In the genomic region with DNA sequence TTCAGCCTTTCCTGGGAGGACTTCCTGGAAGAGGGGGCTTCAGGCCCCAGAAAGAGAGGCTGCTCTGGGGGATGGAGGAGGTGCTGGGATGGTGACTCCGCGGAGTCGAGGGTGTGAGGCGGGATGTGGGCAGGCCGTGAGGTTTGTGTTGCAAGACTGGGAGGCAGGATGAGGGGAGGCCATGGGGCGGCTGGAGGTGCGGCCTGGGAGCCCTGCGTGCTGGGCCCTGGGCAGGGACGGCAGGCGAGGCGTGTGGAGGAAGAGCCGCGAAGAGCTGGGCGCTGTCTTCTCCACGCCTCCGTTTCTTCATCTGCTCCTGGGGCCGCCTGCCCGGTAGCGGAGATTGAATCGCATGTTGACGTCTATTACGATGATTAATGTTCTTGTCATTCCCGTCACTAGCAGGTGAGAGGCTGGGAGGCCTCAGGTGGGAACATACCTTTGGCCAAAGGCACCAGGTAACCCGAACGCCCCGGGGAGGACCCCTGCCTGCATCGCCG, we compare ENCODE assay signal across 9 cellular contexts. TPM values are rescaled to one million over a fixed set of nuclear protein-coding genes. Genes with fewer than 3 reads are reported as not detected.
DNase-seq lines count a peak whose midpoint lies in the region; ATAC-seq and TF ChIP-seq lines count a peak whose summit lies in the region.
"Had no signal": no experiment of that assay in that cellular context is flagged by ENCODE, and none has a peak within 500 bp of the region (broad histone marks: within the 10 kb centered on the region; RNA-seq: fewer than 3 reads in every experiment).

No MANE protein-coding gene starts in this region.

- H2AK5ac ChIP-seq in IMR-90 (ENCODE audit: low read depth, low read length) = peak overlapping the region; percentile 78; the same call in 1 of the 2 replicates

- no peak overlapping the region; the same call in 1 of the 2 replicates for H3K56ac ChIP-seq in IMR-90 (ENCODE audit: extremely low read depth, insufficient read depth, low read length)

- no peak overlapping the region for H4K5ac ChIP-seq in IMR-90 (ENCODE audit: low read depth, low read length)

- H2BK15ac ChIP-seq in IMR-90 (ENCODE audit: low read depth, low read length) = no peak overlapping the region

- H3K9me3 ChIP-seq in DOHH2 (ENCODE audit: control insufficient read depth, insufficient read depth, low read length) (no peaks in the 10 kb centered on the region), IMR-90 (ENCODE audit: control insufficient read depth, insufficient read depth, low read length) (peaks cover 3% of the 10 kb centered on the region), liver (ENCODE audit: control insufficient read depth in 4 of 4, low read length in 3 of 4) (no peaks in the 10 kb centered on the region)
- H3K9me3 ChIP-seq: SJSA1 had no signal

- no peak for TF ChIP-seq RAD21 in IMR-90 (IDR thresholded peaks at IDR 0.05; ENCODE audit: low read length)
- TF ChIP-seq RAD21 in liver (IDR thresholded peaks at IDR 0.05) = no peak

- H3K9me2 ChIP-seq in DOHH2 (replicated peaks; ENCODE audit: control insufficient read depth, low read length) = no peaks in the 10 kb centered on the region

- H3K79me1 ChIP-seq in IMR-90 (ENCODE audit: low read depth in 1 of 2, low read length in 2 of 2) = peaks cover 0 to 4% of the 10 kb centered on the region in 2 experiments; a peak in 1 of 4 replicates

- H3K4me2 ChIP-seq in DOHH2 (ENCODE audit: low read length) (peak overlapping the region; percentile 91), IMR-90 (ENCODE audit: low read depth, low read length) (peak overlapping the region; percentile 99)

- H4K20me1 ChIP-seq in DOHH2 (ENCODE audit: control insufficient read depth, insufficient read depth, low read depth, low read length) (0 out of 2 replicates have a peak, but pooled peaks cover 5% of the 10 kb centered on the region), IMR-90 (ENCODE audit: insufficient read depth, low read length) (peaks cover 20% of the 10 kb centered on the region)

- POLR2A ChIA-PET in IMR-90 (lab: Charles Lee; ENCODE audit: unreplicated experiment) = no interaction called here

- H3F3A ChIP-seq in DOHH2 (ENCODE audit: control insufficient read depth, insufficient read depth) = peaks cover 9% of the 10 kb centered on the region

- TF ChIP-seq CTCF in DOHH2 (IDR thresholded peaks at IDR 0.05; ENCODE audit: low read depth, low read length, poor library complexity, severe bottlenecking) = no peak
- TF ChIP-seq CTCF in IMR-90 (conservative IDR thresholded peaks at IDR 0.05; ENCODE audit: low read depth, low read length) = no peak
- TF ChIP-seq CTCF in VCaP (conservative IDR thresholded peaks at IDR 0.05) = no peak
- no peak for TF ChIP-seq CTCF in liver (IDR thresholded peaks at IDR 0.05; ENCODE audit: low read depth, low read length, missing input control)

- WGBS in IMR-90 (ENCODE audit: extremely low coverage in 2 of 2, insufficient read length in 1 of 2), 2 experiments = 4% methylated on average over 23 of the region's 28 CpGs; no CpG with 5 or more reads in 1 of the 2 experiments
- 3% methylated on average over 28 of the region's 28 CpGs for WGBS in liver

- dilution Hi-C loops in IMR-90 (cut with HindIII; ENCODE audit: low sequenced_read_pairs, unreplicated experiment) = no loop called here

- H2AK9ac ChIP-seq in IMR-90 (replicated peaks; ENCODE audit: low read depth, low read length, poor library complexity) = peak overlapping the region; percentile 91

- H3K14ac ChIP-seq in IMR-90 (replicated peaks; ENCODE audit: low read depth, low read length) = 0 out of 2 replicates have a peak overlapping the region, but pooled peaks have one; percentile 60

- H3K23ac ChIP-seq in IMR-90 (ENCODE audit: low read depth, low read length) = no peak overlapping the region

- no peak overlapping the region for H3K18ac ChIP-seq in IMR-90 (ENCODE audit: low read depth, low read length)

- H3K27ac ChIP-seq in DOHH2 (ENCODE audit: low read depth, low read length) (no peak overlapping the region), IMR-90 (ENCODE audit: insufficient read depth, low read length) (no peak overlapping the region), VCaP (peak overlapping the region; percentile 82), liver (ENCODE audit: low read depth in 1 of 2, low read length in 2 of 2) (peak overlapping the region in 1 of 2 donors; percentile 50)
- H3K27ac ChIP-seq: SJSA1 had no signal

- no peak for TF ChIP-seq POLR2A in IMR-90 (IDR thresholded peaks at IDR 0.05; ENCODE audit: low read depth, low read length)
- no peak for TF ChIP-seq POLR2A in GM18505 (IDR thresholded peaks at IDR 0.05; ENCODE audit: borderline replicate concordance, extremely low read depth, insufficient read depth, insufficient read length)

- no peak overlapping the region for H2BK20ac ChIP-seq in IMR-90 (ENCODE audit: low read depth, low read length)

- BruUV-seq in IMR-90 (replicated peaks; lab: Mats Ljungman, UMichigan) = no TSS peak

- H3K36me3 ChIP-seq in DOHH2 (ENCODE audit: control insufficient read depth, low read length) (no peaks in the 10 kb centered on the region), IMR-90 (ENCODE audit: control insufficient read depth, insufficient read depth, low read length) (peaks cover 5% of the 10 kb centered on the region; the same call in 1 of the 2 replicates), liver (ENCODE audit: control insufficient read depth in 4 of 4, insufficient read depth in 3 of 4, low read depth in 1 of 4, low read length in 3 of 4) (peaks cover 0 to 5% (median 0%) of the 10 kb centered on the region in 4 donors)
- H3K36me3 ChIP-seq: SJSA1 had no signal

- no peak overlapping the region for H2BK120ac ChIP-seq in IMR-90 (ENCODE audit: low read depth, low read length)

- peaks cover 4% of the 10 kb centered on the region; the same call in 1 of the 2 replicates for H3K9me1 ChIP-seq in IMR-90 (ENCODE audit: insufficient read depth, low read length)

- H3K4ac ChIP-seq in IMR-90 (ENCODE audit: low read depth, low read length) = no peak overlapping the region

- H3K4me3 ChIP-seq in DOHH2 (ENCODE audit: low read length) (peak overlapping the region; percentile 74), IMR-90 (ENCODE audit: insufficient read depth, low read depth, low read length) (peak overlapping the region; percentile 42), liver (ENCODE audit: low read depth in 1 of 3, low read length in 3 of 3) (peak overlapping the region in 2 of 3 donors; percentile 75 to 94)

- H4K8ac ChIP-seq in IMR-90 (ENCODE audit: low read depth in 2 of 2, low read length in 2 of 2) = no peak overlapping the region

- peak overlapping the region; percentile 92 for H2AFZ ChIP-seq in IMR-90 (replicated peaks; ENCODE audit: low read length, poor library complexity)

- H4K91ac ChIP-seq in IMR-90 (ENCODE audit: insufficient read depth, low read depth, low read length) = no peak overlapping the region

- H3K9ac ChIP-seq in IMR-90 (ENCODE audit: low read depth, low read length) = no peak overlapping the region
- H3K9ac ChIP-seq in liver (ENCODE audit: low read depth in 1 of 2, low read length in 2 of 2) = no peak overlapping the region

- no peaks in the 10 kb centered on the region for H3K79me2 ChIP-seq in DOHH2 (ENCODE audit: control insufficient read depth, low read length)

- ATAC-seq in IMR-90 (ENCODE audit: low read depth) = peak; percentile 16
- ATAC-seq in HG02642 (IDR thresholded peaks at IDR 0.05; ENCODE audit: poor library complexity, unreplicated experiment) = no peak
- ATAC-seq in GM18505 (IDR thresholded peaks at IDR 0.05; ENCODE audit: unreplicated experiment) = no peak

- H3K4me1 ChIP-seq in DOHH2 (ENCODE audit: control insufficient read depth, low read length) = peaks cover 26% of the 10 kb centered on the region
- peaks cover 13% of the 10 kb centered on the region for H3K4me1 ChIP-seq in IMR-90 (ENCODE audit: control insufficient read depth, insufficient read depth, low read length)
- peaks cover 22 to 35% (median 31%) of the 10 kb centered on the region in 4 donors for H3K4me1 ChIP-seq in liver (ENCODE audit: control insufficient read depth in 4 of 4, insufficient read depth in 4 of 4, low read length in 3 of 4)

- intact Hi-C loops in IMR-90 (cut with micrococcal nuclease) = loop anchor here (5.0 kb wide), 2 partner anchors 122 to 337 kb away; a partner anchor contains a TSS

- DNase-seq in IMR-90 = peak; percentile 68
- DNase-seq in brain pericyte (ENCODE audit: low read depth, low spot score) = peak; percentile 38
- peak in 2 of 3 donors; percentile 27 to 35 for DNase-seq in stimulated activated CD4-positive, alpha-beta T cell treated with anti-CD3 and anti-CD28 coated beads, TNF-alpha, amount 100 ng/mL, for 1 hour (ENCODE audit: low read depth in 3 of 3, low spot score in 1 of 3)

- in situ Hi-C loops in IMR-90 (cut with MboI; ENCODE audit: low sequenced_read_pairs) = no loop called here

- peaks cover 49% of the 10 kb centered on the region for H3K27me3 ChIP-seq in DOHH2 (ENCODE audit: control insufficient read depth, low read length)
- H3K27me3 ChIP-seq in IMR-90 (ENCODE audit: control insufficient read depth, insufficient read depth, low read length) = peaks cover 22% of the 10 kb centered on the region
- H3K27me3 ChIP-seq in liver (ENCODE audit: control insufficient read depth in 4 of 4, insufficient read depth in 4 of 4, low read length in 3 of 4) = no peaks in the 10 kb centered on the region

- CTCF ChIA-PET in IMR-90 (lab: Yijun Ruan, JAX) = no interaction called here

- H2BK5ac ChIP-seq in IMR-90 (ENCODE audit: low read depth, low read length, poor library complexity, severe bottlenecking) = no peak overlapping the region

RNA-seq across cellular contexts. Expression of a gene that starts 0.9 kb away (rescaled TPM):
- total RNA-seq in IMR-90 (2012; rRNA removed) = 43.3 and 49.3 TPM in 2 replicates
- polyA plus RNA-seq in IMR-90 (2012; rRNA removed) = 78.8 and 87.3 TPM in 2 replicates
- 35.7 and 111 TPM in 2 replicates for polyA plus RNA-seq in IMR-90 (2012; cell fraction: cytosol; rRNA removed)
- 65.7 and 165 TPM in 2 replicates for polyA plus RNA-seq in IMR-90 (2012; cell fraction: nucleus; rRNA removed; ENCODE audit: low replicate concordance)
- 10 to 100 TPM; 15.2 to 29.6 TPM for total RNA-seq in liver
- 10 to 100 TPM; 14.2 to 49.1 TPM for polyA plus RNA-seq in liver

RNA-seq across cellular contexts. Expression of a gene that starts 17.4 kb away (rescaled TPM):
- total RNA-seq in IMR-90 (2012; rRNA removed) (not detected in 2 replicates), liver (10 to 100 TPM; 34.7 to 41.0 TPM)
- polyA plus RNA-seq in IMR-90 (2012; rRNA removed) (0.09 and 0.13 TPM in 2 replicates), liver (10 to 100 TPM in 1 of 2 donors, 1 to 10 TPM in 1; 5.1 to 17.8 TPM)
- 0.03 and 0.05 TPM in 2 replicates for polyA plus RNA-seq in IMR-90 (2012; cell fraction: cytosol; rRNA removed)
- 0.24 and 0.40 TPM in 2 replicates for polyA plus RNA-seq in IMR-90 (2012; cell fraction: nucleus; rRNA removed; ENCODE audit: low replicate concordance)
- total RNA-seq: SJSA1 had no signal

RNA-seq across cellular contexts. Expression of a gene that starts 23.7 kb away (rescaled TPM):
- 0.72 and 1.7 TPM in 2 replicates for total RNA-seq in IMR-90 (2012; rRNA removed)
- 12.5 and 16.7 TPM in 2 replicates for polyA plus RNA-seq in IMR-90 (2012; rRNA removed)
- 6.3 and 14.8 TPM in 2 replicates for polyA plus RNA-seq in IMR-90 (2012; cell fraction: cytosol; rRNA removed)
- polyA plus RNA-seq in IMR-90 (2012; cell fraction: nucleus; rRNA removed; ENCODE audit: low replicate concordance) = 119 and 328 TPM in 2 replicates
- total RNA-seq in liver = 1 to 10 TPM; 3.8 to 4.5 TPM
- polyA plus RNA-seq in liver = 1 to 10 TPM; 3.0 to 3.8 TPM

RNA-seq across cellular contexts. Expression of a gene that starts 37.2 kb away (rescaled TPM):
- total RNA-seq in IMR-90 (2012; rRNA removed) = 4.3 and 4.4 TPM in 2 replicates
- 15.6 and 17.4 TPM in 2 replicates for polyA plus RNA-seq in IMR-90 (2012; rRNA removed)
- 10.0 and 14.6 TPM in 2 replicates for polyA plus RNA-seq in IMR-90 (2012; cell fraction: cytosol; rRNA removed)
- polyA plus RNA-seq in IMR-90 (2012; cell fraction: nucleus; rRNA removed; ENCODE audit: low replicate concordance) = 58.0 and 149 TPM in 2 replicates
- 1 to 10 TPM; 2.4 to 8.8 TPM for total RNA-seq in liver
- polyA plus RNA-seq in liver = 1 to 10 TPM; 1.5 to 4.8 TPM

Comparison
In these comparisons a context has a peak if more than half of its experiments do, and no peak if none do; other contexts are left out.
1. RNA of a gene that starts 17.4 kb away (total RNA-seq): 34.7 to 41.0 TPM in liver; not detected in IMR-90; every median in the first group is over 10 times any median in the second.
2. Peak in every context shown above with its lines, with median percentiles within 50 percentile points of each other: H3K4me3 ChIP-seq and DNase-seq.